In the genomic region with DNA sequence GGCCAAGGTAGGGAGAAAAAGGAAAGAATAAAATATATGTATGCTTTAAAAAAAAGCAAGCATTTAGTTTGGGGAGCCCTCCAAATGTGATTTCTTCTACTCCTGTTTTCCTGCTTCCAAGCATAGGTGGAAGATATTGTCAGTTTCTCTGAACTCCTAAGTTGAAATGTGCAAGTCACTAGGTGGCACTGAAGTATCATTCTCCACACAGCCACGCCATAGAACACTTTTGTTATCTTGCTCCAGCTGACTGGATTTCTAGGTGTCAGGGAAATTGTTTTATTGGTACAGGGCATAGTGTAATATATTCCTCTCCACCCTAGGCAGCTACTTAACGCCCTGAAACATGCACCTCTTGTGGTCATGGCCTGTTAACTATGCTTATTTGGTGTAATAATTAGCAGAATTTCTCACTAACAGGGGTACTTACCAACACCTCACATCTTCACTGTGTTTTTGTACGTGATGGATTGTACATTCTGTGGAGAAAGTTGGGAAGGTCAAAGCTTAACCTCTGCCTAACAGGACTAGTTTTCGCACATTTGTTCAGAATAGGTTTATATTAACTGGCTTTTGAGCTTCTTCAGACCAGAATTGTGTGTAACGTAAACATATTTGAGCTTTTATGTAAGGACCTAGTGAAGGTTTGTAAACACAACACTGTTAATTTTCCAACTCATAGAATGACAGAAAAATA, we compare ENCODE assay signal across 8 cellular contexts.
A peak's percentile ranks its signal among the peaks of the same experiment; 100 is the strongest.
DNase-seq lines count a peak whose midpoint lies in the region; ATAC-seq, FAIRE-seq and TF ChIP-seq lines count a peak whose summit lies in the region.

No MANE protein-coding gene starts in this region.

- H3K27me3 Mint-ChIP-seq in CD4-positive, CD25-positive, alpha-beta regulatory T cell = no peaks in the 10 kb centered on the region
- no peaks in the 10 kb centered on the region for H3K27me3 Mint-ChIP-seq in effector memory CD8-positive, alpha-beta T cell

- DNase-seq in CD4-positive, CD25-positive, alpha-beta regulatory T cell = peak in 2 of 3 donors; percentile 15 to 46
- DNase-seq in NCI-H1092 (lab: John Stamatoyannopoulos, UW) (peak; percentile 32), SK-N-SH (peak; percentile 52), frontal cortex (ENCODE audit: low spot score in 2 of 2) (peak; percentile 21 to 37), trophoblast cell (peak; percentile 25 to 65), foreskin melanocyte (no peak)
- no peak for DNase-seq in effector memory CD8-positive, alpha-beta T cell

- peaks cover 16% of the 10 kb centered on the region for H4K20me1 ChIP-seq in SK-N-SH (ENCODE audit: insufficient read depth)

- peak; percentile 91 for TF ChIP-seq RAD21 in SK-N-SH (IDR thresholded peaks at IDR 0.05; ENCODE audit: low read length)

- 64% methylated on average over 5 of the region's 5 CpGs for WGBS in SK-N-SH (ENCODE audit: low lambda C conversion rate)
- no CpG with 5 or more reads among the region's 5 CpGs for WGBS in trophoblast cell (ENCODE audit: extremely low coverage, insufficient coverage, insufficient read length)

- H3K9me3 Mint-ChIP-seq in CD4-positive, CD25-positive, alpha-beta regulatory T cell = no peaks in the 10 kb centered on the region
- no peaks in the 10 kb centered on the region for H3K9me3 Mint-ChIP-seq in effector memory CD8-positive, alpha-beta T cell

- H3K4me2 ChIP-seq in SK-N-SH (no peak overlapping the region), trophoblast cell (ENCODE audit: low read length) (no peak overlapping the region)

- H3K36me3 Mint-ChIP-seq in CD4-positive, CD25-positive, alpha-beta regulatory T cell = no peaks in the 10 kb centered on the region
- no peaks in the 10 kb centered on the region for H3K36me3 Mint-ChIP-seq in effector memory CD8-positive, alpha-beta T cell (ENCODE audit: insufficient read depth)

- H4K12ac ChIP-seq in trophoblast cell (ENCODE audit: low read depth, low read length) = no peak overlapping the region

- H2AFZ ChIP-seq in SK-N-SH (ENCODE audit: low read depth) = no peak overlapping the region
- H2AFZ ChIP-seq in trophoblast cell (ENCODE audit: insufficient read depth, low read length, poor library complexity) = no peak overlapping the region

- H3K9me2 ChIP-seq in SK-N-SH = no peaks in the 10 kb centered on the region

- H2AK5ac ChIP-seq in trophoblast cell (ENCODE audit: low read length) = no peak overlapping the region

- peaks cover 11% of the 10 kb centered on the region for H3K79me1 ChIP-seq in trophoblast cell (ENCODE audit: low read length)

- H3K27ac Mint-ChIP-seq in CD4-positive, CD25-positive, alpha-beta regulatory T cell = no peak overlapping the region
- H3K27ac Mint-ChIP-seq in effector memory CD8-positive, alpha-beta T cell = no peak overlapping the region

- no peaks in the 10 kb centered on the region for H3K36me3 ChIP-seq in CD4-positive, CD25-positive, alpha-beta regulatory T cell (ENCODE audit: control insufficient read depth, insufficient read depth, low read length)
- H3K36me3 ChIP-seq in SK-N-SH (replicated peaks in 1 of 2; ENCODE audit: control insufficient read depth in 1 of 2, insufficient read depth in 2 of 2, low read length in 1 of 2) = no peaks in the 10 kb centered on the region
- H3K36me3 ChIP-seq in trophoblast cell (ENCODE audit: control insufficient read depth in 1 of 2, insufficient read depth in 2 of 2, low read length in 2 of 2) = no peaks in the 10 kb centered on the region

- no peak overlapping the region for H3K4me3 Mint-ChIP-seq in CD4-positive, CD25-positive, alpha-beta regulatory T cell
- no peak overlapping the region for H3K4me3 Mint-ChIP-seq in effector memory CD8-positive, alpha-beta T cell

- no peak overlapping the region for H3K27ac ChIP-seq in CD4-positive, CD25-positive, alpha-beta regulatory T cell (ENCODE audit: insufficient read depth, low read length, poor library complexity, severe bottlenecking)
- peak overlapping the region in 1 of 2 experiments; percentile 22; a peak in 1 of 4 replicates for H3K27ac ChIP-seq in SK-N-SH (ENCODE audit: low read depth in 2 of 2, low read length in 1 of 2)
- H3K27ac ChIP-seq in trophoblast cell (ENCODE audit: low read depth, low read length) = no peak overlapping the region

- no peak overlapping the region for H4K8ac ChIP-seq in trophoblast cell (ENCODE audit: low read depth, low read length)

- no peak overlapping the region for H2BK12ac ChIP-seq in trophoblast cell (ENCODE audit: low read length)

- no peak for ATAC-seq in CD4-positive, CD25-positive, alpha-beta regulatory T cell (ENCODE audit: low read depth in 2 of 2)
- ATAC-seq in GM19351 (IDR thresholded peaks at IDR 0.05; ENCODE audit: unreplicated experiment) = peak; percentile 42
- ATAC-seq in effector memory CD8-positive, alpha-beta T cell (replicated peaks) = no peak

- CTCF ChIA-PET in SK-N-SH (lab: Yijun Ruan, JAX) = interaction anchor here (0.5 to 2.6 kb wide), 36 partner anchors 8 to 1692 kb away, joined by 3 to 19 read pairs (median 3); no protein-coding TSS in a partner anchor

- H3K23ac ChIP-seq in trophoblast cell (ENCODE audit: low read length) = no peak overlapping the region

- peaks cover 19% of the 10 kb centered on the region for H3F3A ChIP-seq in SK-N-SH (replicated peaks; ENCODE audit: insufficient read depth)

- no peak overlapping the region for H3K14ac ChIP-seq in trophoblast cell (ENCODE audit: low read length)

- H3K18ac ChIP-seq in trophoblast cell (ENCODE audit: low read length) = no peak overlapping the region

- POLR2A ChIA-PET in SK-N-SH (lab: Yijun Ruan, JAX) = no interaction called here

- no peak overlapping the region for H3K9ac ChIP-seq in SK-N-SH
- H3K9ac ChIP-seq in trophoblast cell (ENCODE audit: low read length) = no peak overlapping the region

- H3K4me3 ChIP-seq in CD4-positive, CD25-positive, alpha-beta regulatory T cell (ENCODE audit: low read depth, low read length) = no peak overlapping the region
- H3K4me3 ChIP-seq in SK-N-SH (ENCODE audit: low read depth in 2 of 2, low read length in 1 of 2) = no peak overlapping the region
- no peak overlapping the region for H3K4me3 ChIP-seq in trophoblast cell (ENCODE audit: low read depth, low read length)

- peaks cover under 1 to 45% (median 32%) of the 10 kb centered on the region in 4 donors for H3K4me1 Mint-ChIP-seq in CD4-positive, CD25-positive, alpha-beta regulatory T cell
- H3K4me1 Mint-ChIP-seq in effector memory CD8-positive, alpha-beta T cell (ENCODE audit: low read depth in 2 of 2) = peaks cover 11 to 23% of the 10 kb centered on the region in 2 donors

- TF ChIP-seq EP300 in SK-N-SH (IDR thresholded peaks at IDR 0.05; ENCODE audit: borderline replicate concordance in 1 of 2, low read depth in 1 of 2, low read length in 1 of 2) = no peak

- H3K27me3 ChIP-seq in CD4-positive, CD25-positive, alpha-beta regulatory T cell (ENCODE audit: control insufficient read depth, insufficient read depth, low read length) = no peaks in the 10 kb centered on the region
- H3K27me3 ChIP-seq in SK-N-SH (ENCODE audit: insufficient read depth) (no peaks in the 10 kb centered on the region), trophoblast cell (ENCODE audit: insufficient read depth, low read length) (no peaks in the 10 kb centered on the region)

- H3K79me2 ChIP-seq in SK-N-SH (ENCODE audit: insufficient read depth) (peaks cover 45% of the 10 kb centered on the region), trophoblast cell (ENCODE audit: control insufficient read depth, insufficient read depth, low read length, poor library complexity) (no peaks in the 10 kb centered on the region)

- peak; percentile 82 for TF ChIP-seq CTCF in SK-N-SH (IDR thresholded peaks at IDR 0.05)

- H3K9me3 ChIP-seq in CD4-positive, CD25-positive, alpha-beta regulatory T cell (ENCODE audit: control insufficient read depth in 2 of 2, low read length in 2 of 2) = no peaks in the 10 kb centered on the region
- H3K9me3 ChIP-seq in SK-N-SH (no peaks in the 10 kb centered on the region), trophoblast cell (ENCODE audit: insufficient read depth, low read depth, low read length) (no peaks in the 10 kb centered on the region)

- peaks cover 1% of the 10 kb centered on the region for H3K4me1 ChIP-seq in CD4-positive, CD25-positive, alpha-beta regulatory T cell (ENCODE audit: control insufficient read depth, insufficient read depth, low read length, poor library complexity, severe bottlenecking)
- peaks cover 12 to 51% of the 10 kb centered on the region in 2 experiments for H3K4me1 ChIP-seq in SK-N-SH (ENCODE audit: control insufficient read depth in 1 of 2, insufficient read depth in 2 of 2, low read depth in 1 of 2, low read length in 1 of 2)
- H3K4me1 ChIP-seq in trophoblast cell (ENCODE audit: control insufficient read depth in 1 of 2, insufficient read depth in 2 of 2, low read length in 2 of 2) = peaks cover 4 to 9% of the 10 kb centered on the region in 2 experiments

- H2BK5ac ChIP-seq in trophoblast cell (ENCODE audit: low read depth, low read length, poor library complexity) = no peak overlapping the region

- H2BK120ac ChIP-seq in trophoblast cell (ENCODE audit: insufficient read depth, low read length, poor library complexity) = no peak overlapping the region

- no peak for FAIRE-seq in frontal cortex (lab: Jason Lieb, UNC)

- no peak overlapping the region for H4K91ac ChIP-seq in trophoblast cell (ENCODE audit: low read depth, low read length)

- no peak overlapping the region for H3K4ac ChIP-seq in trophoblast cell (ENCODE audit: low read depth, low read length)

TF ChIP-seq in SK-N-SH, 30 proteins besides CTCF, POLR2A, EP300 and RAD21 (continues in another document):
- TF ChIP-seq, protein P1, sequence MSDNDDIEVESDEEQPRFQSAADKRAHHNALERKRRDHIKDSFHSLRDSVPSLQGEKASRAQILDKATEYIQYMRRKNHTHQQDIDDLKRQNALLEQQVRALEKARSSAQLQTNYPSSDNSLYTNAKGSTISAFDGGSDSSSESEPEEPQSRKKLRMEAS (IDR thresholded peaks at IDR 0.05; ENCODE audit: low read depth) = no peak
- TF ChIP-seq POLR2AphosphoS5 (IDR thresholded peaks at IDR 0.05; ENCODE audit: low read depth, low read length) = no peak
- TF ChIP-seq TEAD4 (IDR thresholded peaks at IDR 0.05; ENCODE audit: borderline replicate concordance, insufficient read depth) = no peak
- no peak for TF ChIP-seq TAF1 (IDR thresholded peaks at IDR 0.05; ENCODE audit: borderline replicate concordance, low read depth, low read length)
- TF ChIP-seq SMC3 (IDR thresholded peaks at IDR 0.05; ENCODE audit: low read depth, low read length) = peak; percentile 78

Comparison
In these comparisons a context has a peak if more than half of its experiments do, and no peak if none do; other contexts are left out.
1. DNase-seq: peak in CD4-positive, CD25-positive, alpha-beta regulatory T cell (2 of 3), NCI-H1092 (single experiment), SK-N-SH (single experiment), frontal cortex (2 of 2) and trophoblast cell (2 of 2); none in effector memory CD8-positive, alpha-beta T cell (0 of 3) and foreskin melanocyte (single experiment).